Comparison of ENCODE assay signal across 9 cellular contexts in the genomic region with DNA sequence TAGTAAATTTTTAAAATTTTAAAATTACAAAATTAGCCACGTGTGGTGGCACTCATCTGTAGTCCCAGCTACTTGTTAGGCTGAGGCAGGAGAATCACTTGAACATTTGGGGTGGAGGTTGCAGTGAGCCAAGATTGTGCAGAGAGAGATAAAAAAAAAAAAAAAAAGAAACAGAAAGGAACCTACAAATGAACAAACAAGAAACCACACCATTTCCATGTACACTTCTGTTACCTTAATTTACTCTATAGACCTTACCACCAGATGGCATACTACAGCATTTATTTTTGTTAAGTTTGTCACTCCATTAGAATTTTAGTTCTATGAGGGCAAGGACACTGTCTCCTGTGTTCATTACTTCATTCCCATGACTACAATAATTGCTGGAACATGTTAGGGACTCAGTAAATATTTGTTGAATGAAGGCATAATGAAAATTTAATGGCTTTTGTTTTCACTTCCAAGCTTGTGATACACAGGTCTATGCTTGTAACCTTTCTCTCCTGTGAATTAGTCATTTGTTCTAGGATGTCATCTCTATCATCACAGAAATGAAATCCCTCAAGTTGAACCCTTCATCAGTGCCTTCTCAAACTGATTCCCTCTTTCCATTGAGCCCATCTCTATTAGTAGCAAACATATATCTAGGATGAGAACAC.
DNase-seq lines count a peak whose midpoint lies in the region; ATAC-seq and TF ChIP-seq lines count a peak whose summit lies in the region.
"Had no signal": no experiment of that assay in that cellular context is flagged by ENCODE, and none has a peak within 500 bp of the region (broad histone marks: within the 10 kb centered on the region; RNA-seq: fewer than 3 reads in every experiment).

No MANE protein-coding gene starts in this region.

- no peak overlapping the region for H3K27ac ChIP-seq in right lobe of liver

- TF ChIP-seq CTCF in right lobe of liver (IDR thresholded peaks at IDR 0.05): peak; percentile 28 to 44 (median 34)

- no peaks in the 10 kb centered on the region for H3K27me3 Mint-ChIP-seq in activated naive CD4-positive, alpha-beta T cell treated with anti-CD3 and anti-CD28 coated beads for 36 hours (ENCODE audit: low read depth)
- no peaks in the 10 kb centered on the region for H3K27me3 Mint-ChIP-seq in activated T-helper 1 cell treated with anti-CD3 and anti-CD28 coated beads, Interleukin-12 subunit alpha, Interleukin-12 subunit beta, Interleukin-2, Interleukin-4 antibody, amounts not matched to agents 30 ng/mL and 10 ng/mL and 1 ng/mL, durations not matched to agents 14 hours and 24 hours and 36 hours (ENCODE audit: insufficient read depth)
- H3K27me3 Mint-ChIP-seq: dendritic cell treated with granulocyte-macrophage colony-stimulating factor and Interleukin-4, amounts not matched to agents 40 ng/mL and 50 ng/mL, for 4 days had no signal

- intact Hi-C loops in activated naive CD4-positive, alpha-beta T cell treated with anti-CD3 and anti-CD28 coated beads for 36 hours (cut with micrococcal nuclease): loop anchor here (1.0 to 2.0 kb wide), 5 partner anchors 17 to 77 kb away; no protein-coding TSS in a partner anchor
- intact Hi-C loops in activated T-helper 1 cell treated with anti-CD3 and anti-CD28 coated beads, Interleukin-12 subunit alpha, Interleukin-12 subunit beta, Interleukin-2, Interleukin-4 antibody, amounts not matched to agents 30 ng/mL and 10 ng/mL and 1 ng/mL, durations not matched to agents 14 hours and 24 hours and 36 hours (cut with micrococcal nuclease): loop anchor here (1.0 to 5.0 kb wide), 5 partner anchors 17 to 93 kb away; no protein-coding TSS in a partner anchor
- intact Hi-C loops in right lobe of liver (cut with DNase I): no loop called here

- H3K4me1 ChIP-seq in right lobe of liver: no peaks in the 10 kb centered on the region

- H3K9me3 Mint-ChIP-seq in activated naive CD4-positive, alpha-beta T cell treated with anti-CD3 and anti-CD28 coated beads for 36 hours: no peaks in the 10 kb centered on the region
- peaks cover 14% of the 10 kb centered on the region for H3K9me3 Mint-ChIP-seq in activated T-helper 1 cell treated with anti-CD3 and anti-CD28 coated beads, Interleukin-12 subunit alpha, Interleukin-12 subunit beta, Interleukin-2, Interleukin-4 antibody, amounts not matched to agents 30 ng/mL and 10 ng/mL and 1 ng/mL, durations not matched to agents 14 hours and 24 hours and 36 hours
- H3K9me3 Mint-ChIP-seq: dendritic cell treated with granulocyte-macrophage colony-stimulating factor and Interleukin-4, amounts not matched to agents 40 ng/mL and 50 ng/mL, for 4 days had no signal

- ATAC-seq in HG03432 (IDR thresholded peaks at IDR 0.05; ENCODE audit: unreplicated experiment) (peak; percentile 76), right lobe of liver (peak; percentile 30 to 56 (median 39)), HG03095 (IDR thresholded peaks at IDR 0.05; ENCODE audit: unreplicated experiment) (no peak)

- TF ChIP-seq POLR2A in right lobe of liver (IDR thresholded peaks at IDR 0.05): no peak

- CTCF ChIA-PET in activated naive CD4-positive, alpha-beta T cell treated with anti-CD3 and anti-CD28 coated beads for 36 hours (lab: Charles Lee): interaction anchor here (0.7 to 4.1 kb wide), 15 partner anchors 8 to 1095 kb away, joined by 3 to 28 read pairs (median 3); no protein-coding TSS in a partner anchor

- H3K36me3 ChIP-seq in right lobe of liver: no peaks in the 10 kb centered on the region

- H3K36me3 Mint-ChIP-seq in activated naive CD4-positive, alpha-beta T cell treated with anti-CD3 and anti-CD28 coated beads for 36 hours (ENCODE audit: low read depth): peaks cover 62% of the 10 kb centered on the region
- peaks cover 64% of the 10 kb centered on the region for H3K36me3 Mint-ChIP-seq in activated T-helper 1 cell treated with anti-CD3 and anti-CD28 coated beads, Interleukin-12 subunit alpha, Interleukin-12 subunit beta, Interleukin-2, Interleukin-4 antibody, amounts not matched to agents 30 ng/mL and 10 ng/mL and 1 ng/mL, durations not matched to agents 14 hours and 24 hours and 36 hours (ENCODE audit: low read depth)

- no peak overlapping the region for H3K4me3 Mint-ChIP-seq in activated naive CD4-positive, alpha-beta T cell treated with anti-CD3 and anti-CD28 coated beads for 36 hours
- no peak overlapping the region for H3K4me3 Mint-ChIP-seq in activated T-helper 1 cell treated with anti-CD3 and anti-CD28 coated beads, Interleukin-12 subunit alpha, Interleukin-12 subunit beta, Interleukin-2, Interleukin-4 antibody, amounts not matched to agents 30 ng/mL and 10 ng/mL and 1 ng/mL, durations not matched to agents 14 hours and 24 hours and 36 hours
- H3K4me3 Mint-ChIP-seq: dendritic cell treated with granulocyte-macrophage colony-stimulating factor and Interleukin-4, amounts not matched to agents 40 ng/mL and 50 ng/mL, for 4 days had no signal

- no peak overlapping the region for H3K4me3 ChIP-seq in right lobe of liver

- DNase-seq in activated naive CD4-positive, alpha-beta T cell treated with anti-CD3 and anti-CD28 coated beads for 36 hours: no peak
- no peak for DNase-seq in activated naive CD4-positive, alpha-beta T cell (lab: John Stamatoyannopoulos, UW)
- DNase-seq in activated T-helper 1 cell treated with anti-CD3 and anti-CD28 coated beads, Interleukin-12 subunit alpha, Interleukin-12 subunit beta, Interleukin-2, Interleukin-4 antibody, amounts not matched to agents 30 ng/mL and 10 ng/mL and 1 ng/mL, durations not matched to agents 14 hours and 24 hours and 36 hours (ENCODE audit: low spot score): no peak
- DNase-seq in right lobe of liver: no peak
- DNase-seq in effector CD8-positive, alpha-beta T cell (lab: John Stamatoyannopoulos, UW): no peak
- no peak for DNase-seq in stimulated activated CD4-positive, alpha-beta T cell treated with anti-CD3 and anti-CD28 coated beads, Interleukin-4, amount 100 ng/mL, for 4 hours

- peaks cover 53% of the 10 kb centered on the region for H3K4me1 Mint-ChIP-seq in activated naive CD4-positive, alpha-beta T cell treated with anti-CD3 and anti-CD28 coated beads for 36 hours (ENCODE audit: low read depth)
- H3K4me1 Mint-ChIP-seq in activated T-helper 1 cell treated with anti-CD3 and anti-CD28 coated beads, Interleukin-12 subunit alpha, Interleukin-12 subunit beta, Interleukin-2, Interleukin-4 antibody, amounts not matched to agents 30 ng/mL and 10 ng/mL and 1 ng/mL, durations not matched to agents 14 hours and 24 hours and 36 hours (ENCODE audit: low read depth): peaks cover 44% of the 10 kb centered on the region

- H3K27ac Mint-ChIP-seq in activated naive CD4-positive, alpha-beta T cell treated with anti-CD3 and anti-CD28 coated beads for 36 hours: peak overlapping the region; percentile 78
- peak overlapping the region; percentile 41 for H3K27ac Mint-ChIP-seq in activated T-helper 1 cell treated with anti-CD3 and anti-CD28 coated beads, Interleukin-12 subunit alpha, Interleukin-12 subunit beta, Interleukin-2, Interleukin-4 antibody, amounts not matched to agents 30 ng/mL and 10 ng/mL and 1 ng/mL, durations not matched to agents 14 hours and 24 hours and 36 hours
- H3K27ac Mint-ChIP-seq: dendritic cell treated with granulocyte-macrophage colony-stimulating factor and Interleukin-4, amounts not matched to agents 40 ng/mL and 50 ng/mL, for 4 days had no signal

- no peaks in the 10 kb centered on the region for H3K27me3 ChIP-seq in right lobe of liver

- H3K9me3 ChIP-seq in right lobe of liver: no peaks in the 10 kb centered on the region

- 100% methylated on average over 1 of the region's 1 CpG for WGBS in right lobe of liver (ENCODE audit: insufficient coverage, low coverage, low lambda C conversion rate, missing lambda C conversion rate)

Comparison
In these comparisons a context has a peak if more than half of its experiments do, and no peak if none do; other contexts are left out.
1. intact Hi-C loops: an anchor here in activated naive CD4-positive, alpha-beta T cell treated with anti-CD3 and anti-CD28 coated beads for 36 hours (1.0 to 2.0 kb wide) and activated T-helper 1 cell treated with anti-CD3 and anti-CD28 coated beads, Interleukin-12 subunit alpha, Interleukin-12 subunit beta, Interleukin-2, Interleukin-4 antibody, amounts not matched to agents 30 ng/mL and 10 ng/mL and 1 ng/mL, durations not matched to agents 14 hours and 24 hours and 36 hours (1.0 to 5.0 kb wide); none called in right lobe of liver.